In the genomic region with DNA sequence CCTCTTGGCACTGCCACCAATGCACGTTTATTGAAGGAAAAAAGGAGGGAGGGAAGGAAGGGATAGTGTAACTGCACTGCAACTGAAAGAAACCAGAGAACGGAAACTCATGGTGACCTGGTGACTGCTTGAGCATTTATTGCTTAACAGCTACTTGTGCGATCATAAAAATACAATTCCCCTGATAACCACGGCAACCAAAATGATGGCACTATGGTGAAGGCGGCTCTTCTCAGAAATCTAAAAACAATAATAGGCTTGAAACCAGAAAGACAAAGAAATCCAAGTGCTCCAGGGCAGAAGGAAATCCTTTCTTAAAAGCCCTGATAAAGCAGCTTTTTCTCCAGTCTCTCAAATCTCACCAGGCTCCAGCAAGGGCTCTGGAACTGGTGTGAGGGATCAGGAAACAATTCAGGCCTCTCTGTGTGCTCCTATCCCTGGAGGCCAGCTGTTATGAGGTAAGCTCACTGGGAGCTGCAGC, we compare ENCODE assay signal across 12 cellular contexts. TPM values are rescaled to one million over a fixed set of nuclear protein-coding genes. Genes with fewer than 3 reads are reported as not detected.
DNase-seq lines count a peak whose midpoint lies in the region; ATAC-seq and TF ChIP-seq lines count a peak whose summit lies in the region.
"Had no signal": no experiment of that assay in that cellular context is flagged by ENCODE, and none has a peak within 500 bp of the region (broad histone marks: within the 10 kb centered on the region; RNA-seq: fewer than 3 reads in every experiment).

No MANE protein-coding gene starts in this region.

- H3K4me3 ChIP-seq in endodermal cell (ENCODE audit: low read length) (peak overlapping the region; percentile 87), neuronal stem cell (ENCODE audit: low read length in 2 of 2) (no peak overlapping the region)
- H3K4me3 ChIP-seq in effector memory CD4-positive, alpha-beta T cell (ENCODE audit: insufficient read depth, low read depth, low read length, poor library complexity, severe bottlenecking): no peak overlapping the region

- H2AK5ac ChIP-seq in neuronal stem cell (ENCODE audit: low read depth, low read length): no peak overlapping the region

- H3K9ac ChIP-seq in endodermal cell (ENCODE audit: extremely low read depth, low read length, poor library complexity, severe bottlenecking) (no peak overlapping the region), neuronal stem cell (ENCODE audit: low read depth, low read length, poor library complexity) (no peak overlapping the region)

- H2BK12ac ChIP-seq in neuronal stem cell (ENCODE audit: low read length): no peak overlapping the region

- no peak overlapping the region for H3K4me2 ChIP-seq in neuronal stem cell (ENCODE audit: insufficient read depth, low read length, poor library complexity, severe bottlenecking)

- no peak for TF ChIP-seq CTCF in endodermal cell (conservative IDR thresholded peaks at IDR 0.05)

- peaks cover 4% of the 10 kb centered on the region for H3K79me1 ChIP-seq in neuronal stem cell (ENCODE audit: low read depth, low read length)

- H3K14ac ChIP-seq in neuronal stem cell (ENCODE audit: low read length): no peak overlapping the region

- H3K23ac ChIP-seq in neuronal stem cell (ENCODE audit: low read depth, low read length, poor library complexity): no peak overlapping the region

- peaks cover 38% of the 10 kb centered on the region for H3K4me1 Mint-ChIP-seq in endodermal cell

- H3K9me3 ChIP-seq in endodermal cell (ENCODE audit: control insufficient read depth, low read length): no peaks in the 10 kb centered on the region
- peaks cover 0 to 9% of the 10 kb centered on the region in 2 donors for H3K9me3 ChIP-seq in neuronal stem cell (replicated peaks in 1 of 2; ENCODE audit: control insufficient read depth in 2 of 2, insufficient read depth in 1 of 2, low read depth in 1 of 2, low read length in 2 of 2)
- no peaks in the 10 kb centered on the region for H3K9me3 ChIP-seq in effector memory CD4-positive, alpha-beta T cell (ENCODE audit: control insufficient read depth, low read length)
- H3K9me3 ChIP-seq: pancreas had no signal

- 75% methylated on average over 5 of the region's 5 CpGs; no CpG with 5 or more reads in 1 of the 2 experiments for WGBS in endodermal cell (ENCODE audit: insufficient coverage in 1 of 2, insufficient read length in 1 of 2), 2 experiments
- WGBS in neuronal stem cell (ENCODE audit: extremely low coverage in 2 of 2, insufficient read length in 2 of 2, insufficient replicate concordance in 1 of 2), 2 donors: no CpG with 5 or more reads among the region's 5 CpGs

- ATAC-seq in HG03139 (IDR thresholded peaks at IDR 0.05; ENCODE audit: unreplicated experiment): no peak
- no peak for ATAC-seq in GM21381 (IDR thresholded peaks at IDR 0.05; ENCODE audit: unreplicated experiment)
- ATAC-seq: activated T-helper 17 cell treated with anti-CD3 and anti-CD28 coated beads, Interleukin-2, amount 50 U/mL, for 72 hours; stimulated activated effector memory CD8-positive, alpha-beta T cell treated with anti-CD3 and anti-CD28 coated beads, Interleukin-12 subunit alpha, Interleukin-12 subunit beta, amount 100 ng/mL, for 72 hours had no signal

- no peak overlapping the region for H2BK5ac ChIP-seq in neuronal stem cell (ENCODE audit: low read length)

- H3K4me3 Mint-ChIP-seq in endodermal cell: peak overlapping the region; percentile 82
- H3K4me3 Mint-ChIP-seq: stimulated activated effector memory CD8-positive, alpha-beta T cell treated with anti-CD3 and anti-CD28 coated beads, Interleukin-12 subunit alpha, Interleukin-12 subunit beta, amount 100 ng/mL, for 72 hours had no signal

- in situ Hi-C loops in ACHN (cut with HindIII; ENCODE audit: low pct_ligation_motif_present, low pct_unique_long_range_greater_than_20kb, low sequenced_read_pairs): no loop called here

- H3K27ac Mint-ChIP-seq in endodermal cell: peak overlapping the region; percentile 74
- H3K27ac Mint-ChIP-seq: activated T-helper 17 cell treated with anti-CD3 and anti-CD28 coated beads, Interleukin-2, amount 50 U/mL, for 72 hours; stimulated activated effector memory CD8-positive, alpha-beta T cell treated with anti-CD3 and anti-CD28 coated beads, Interleukin-12 subunit alpha, Interleukin-12 subunit beta, amount 100 ng/mL, for 72 hours had no signal

- H2AFZ ChIP-seq in neuronal stem cell (ENCODE audit: low read length): no peak overlapping the region

- H3K4me1 ChIP-seq in endodermal cell (ENCODE audit: control insufficient read depth, insufficient read depth, low read length) (peaks cover 10% of the 10 kb centered on the region), neuronal stem cell (ENCODE audit: control insufficient read depth in 2 of 2, insufficient read depth in 1 of 2, low read depth in 1 of 2, low read length in 2 of 2) (peaks cover 14 to 22% of the 10 kb centered on the region in 2 donors)
- H3K4me1 ChIP-seq in effector memory CD4-positive, alpha-beta T cell (ENCODE audit: control insufficient read depth, insufficient read depth, low read length, poor library complexity, severe bottlenecking): peaks cover 4% of the 10 kb centered on the region

- H3K18ac ChIP-seq in neuronal stem cell (ENCODE audit: low read length): no peak overlapping the region

- peak overlapping the region; percentile 64 for H3K27ac ChIP-seq in endodermal cell (ENCODE audit: low read depth, low read length)
- H3K27ac ChIP-seq in neuronal stem cell (replicated peaks; ENCODE audit: low read length): peak overlapping the region; percentile 47
- H3K27ac ChIP-seq in effector memory CD4-positive, alpha-beta T cell (ENCODE audit: insufficient read depth, low read length, poor library complexity, severe bottlenecking): no peak overlapping the region
- H3K27ac ChIP-seq: pancreas had no signal

- no peak overlapping the region for H2BK15ac ChIP-seq in neuronal stem cell (ENCODE audit: low read length)

- peaks cover 14% of the 10 kb centered on the region for H3K36me3 Mint-ChIP-seq in endodermal cell (ENCODE audit: low read depth)

- no peak overlapping the region for H3K4ac ChIP-seq in neuronal stem cell (ENCODE audit: low read length)

- no peak overlapping the region for H4K8ac ChIP-seq in neuronal stem cell (ENCODE audit: low read depth, low read length)

- no peaks in the 10 kb centered on the region for H3K27me3 Mint-ChIP-seq in endodermal cell (ENCODE audit: insufficient read depth)
- H3K27me3 Mint-ChIP-seq: activated T-helper 17 cell treated with anti-CD3 and anti-CD28 coated beads, Interleukin-2, amount 50 U/mL, for 72 hours had no signal

- H2BK120ac ChIP-seq in neuronal stem cell (ENCODE audit: low read depth, low read length): no peak overlapping the region

- DNase-seq in D341Med (ENCODE audit: low spot score) (peak; percentile 49), NCI-H2107 treated with DMSO at 0.1 percent for 48 hours (lab: John Stamatoyannopoulos, UW; ENCODE audit: unreplicated experiment) (peak; percentile 47), endodermal cell (no peak), neuronal stem cell (ENCODE audit: low spot score) (no peak), ACHN (no peak)
- DNase-seq in effector memory CD4-positive, alpha-beta T cell: no peak
- DNase-seq: NCI-H1436, pancreas had no signal

- no peaks in the 10 kb centered on the region for H3K9me3 Mint-ChIP-seq in endodermal cell
- H3K9me3 Mint-ChIP-seq: activated T-helper 17 cell treated with anti-CD3 and anti-CD28 coated beads, Interleukin-2, amount 50 U/mL, for 72 hours; stimulated activated effector memory CD8-positive, alpha-beta T cell treated with anti-CD3 and anti-CD28 coated beads, Interleukin-12 subunit alpha, Interleukin-12 subunit beta, amount 100 ng/mL, for 72 hours had no signal

- no peaks in the 10 kb centered on the region for H3K27me3 ChIP-seq in endodermal cell (ENCODE audit: control insufficient read depth, insufficient read depth, low read length, poor library complexity, severe bottlenecking)
- H3K27me3 ChIP-seq in neuronal stem cell (ENCODE audit: control insufficient read depth in 3 of 3, insufficient read depth in 3 of 3, low read depth in 1 of 3, low read length in 3 of 3): no peaks in the 10 kb centered on the region
- H3K27me3 ChIP-seq in effector memory CD4-positive, alpha-beta T cell (replicated peaks; ENCODE audit: control insufficient read depth, insufficient read depth, low read length, poor library complexity, severe bottlenecking): no peaks in the 10 kb centered on the region
- H3K27me3 ChIP-seq: pancreas had no signal

- H4K91ac ChIP-seq in neuronal stem cell (ENCODE audit: low read depth, low read length, poor library complexity): no peak overlapping the region

- H3K36me3 ChIP-seq in endodermal cell (ENCODE audit: control insufficient read depth, insufficient read depth, low read length) (peaks cover 15% of the 10 kb centered on the region), neuronal stem cell (replicated peaks in 1 of 2; ENCODE audit: control insufficient read depth in 2 of 2, insufficient read depth in 2 of 2, low read length in 2 of 2) (peaks cover 0 to 41% of the 10 kb centered on the region in 2 donors)
- no peaks in the 10 kb centered on the region for H3K36me3 ChIP-seq in effector memory CD4-positive, alpha-beta T cell (ENCODE audit: control insufficient read depth, insufficient read depth, low read length)
- H3K36me3 ChIP-seq: pancreas had no signal

RNA-seq across cellular contexts. Expression of gene FBXO10, which starts 1.9 kb away (rescaled TPM):
- 10 to 100 TPM; 19.5 to 26.6 TPM for total RNA-seq in endodermal cell
- polyA plus RNA-seq in endodermal cell (2013, experiment 1 of 2): 22.5 TPM
- 21.2 TPM for polyA plus RNA-seq in endodermal cell (2013, experiment 2 of 2)
- polyA plus RNA-seq in neuronal stem cell (2013, experiment 1 of 2): 11.9 TPM
- polyA plus RNA-seq in neuronal stem cell (2013, experiment 2 of 2): 12.4 TPM

RNA-seq across cellular contexts. Expression of gene TOMM5, which starts 18.1 kb away (rescaled TPM):
- 100 to 1,000 TPM; 110 to 115 TPM for total RNA-seq in endodermal cell
- 162 TPM for polyA plus RNA-seq in endodermal cell (2013, experiment 1 of 2)
- polyA plus RNA-seq in endodermal cell (2013, experiment 2 of 2): 152 TPM
- 158 TPM for polyA plus RNA-seq in neuronal stem cell (2013, experiment 1 of 2)
- 162 TPM for polyA plus RNA-seq in neuronal stem cell (2013, experiment 2 of 2)

Comparison
In these comparisons a context has a peak if more than half of its experiments do, and no peak if none do; other contexts are left out.
1. DNase-seq: peak in D341Med (single experiment) and NCI-H2107 treated with DMSO at 0.1 percent for 48 hours (single experiment); none in endodermal cell (single experiment), neuronal stem cell (single experiment), ACHN (single experiment) and effector memory CD4-positive, alpha-beta T cell (0 of 3).